ENCODE assay signal across 10 cellular contexts in genomic region chr17:21549107-21549687, GRCh38.
DNase-seq lines count a peak whose midpoint lies in the region; ATAC-seq, FAIRE-seq and TF ChIP-seq lines count a peak whose summit lies in the region.
"Had no signal": no experiment of that assay in that cellular context is flagged by ENCODE, and none has a peak within 500 bp of the region (broad histone marks: within the 10 kb centered on the region; RNA-seq: fewer than 3 reads in every experiment).

No MANE protein-coding gene starts in this region.

- no peak overlapping the region for H3K27ac ChIP-seq in HepG2 (ENCODE audit: extremely low read length, insufficient read depth, low read length)
- H3K27ac ChIP-seq in right lobe of liver: no peak overlapping the region
- H3K27ac ChIP-seq: HL-60 had no signal

- H3K4me1 ChIP-seq in HepG2 (ENCODE audit: insufficient read depth, low read length): peaks cover 29% of the 10 kb centered on the region
- no peaks in the 10 kb centered on the region for H3K4me1 ChIP-seq in right lobe of liver

- H3K4me3 Mint-ChIP-seq in activated CD4-positive, alpha-beta memory T cell treated with anti-CD3 and anti-CD28 coated beads, Interleukin-2, amount 10 ng/mL, durations not matched to agents 7 days and 5 days: peak overlapping the region; percentile 72
- H3K4me3 Mint-ChIP-seq in type B pancreatic cell: peak overlapping the region; percentile 75

- peaks cover 7% of the 10 kb centered on the region; the same call in 1 of the 2 replicates for H4K20me1 ChIP-seq in HepG2 (ENCODE audit: insufficient read depth, low read length)

- H3K9ac ChIP-seq in HepG2 (ENCODE audit: insufficient read depth, low read depth, low read length): no peak overlapping the region

- H3K9me3 ChIP-seq in HepG2 (ENCODE audit: low read length): no peaks in the 10 kb centered on the region
- H3K9me3 ChIP-seq in right lobe of liver: no peaks in the 10 kb centered on the region

- WGBS in HepG2 (ENCODE audit: low lambda C conversion rate): 76% methylated on average over 1 of the region's 1 CpG
- 82% methylated on average over 1 of the region's 1 CpG for WGBS in right lobe of liver (ENCODE audit: insufficient coverage, low coverage, low lambda C conversion rate, missing lambda C conversion rate)

- peaks cover 14% of the 10 kb centered on the region for H3K27me3 Mint-ChIP-seq in activated CD4-positive, alpha-beta memory T cell treated with anti-CD3 and anti-CD28 coated beads, Interleukin-2, amount 10 ng/mL, durations not matched to agents 7 days and 5 days
- H3K27me3 Mint-ChIP-seq in type B pancreatic cell: peaks cover 36% of the 10 kb centered on the region

- no TSS peak for BruUV-seq in HepG2 (replicated peaks; lab: Mats Ljungman, UMichigan)

- H3K9me3 Mint-ChIP-seq in activated CD4-positive, alpha-beta memory T cell treated with anti-CD3 and anti-CD28 coated beads, Interleukin-2, amount 10 ng/mL, durations not matched to agents 7 days and 5 days: no peaks in the 10 kb centered on the region
- H3K9me3 Mint-ChIP-seq in type B pancreatic cell: no peaks in the 10 kb centered on the region

- no peak for TF ChIP-seq EP300 in HepG2 (IDR thresholded peaks at IDR 0.05; ENCODE audit: low read depth in 2 of 2, low read length in 2 of 2)
- TF ChIP-seq EP300 in HepG2 (CRISPR knock-in tag; IDR thresholded peaks at IDR 0.05; ENCODE audit: borderline replicate concordance): no peak

- H3K36me3 ChIP-seq in HepG2 (replicated peaks in 1 of 2; ENCODE audit: control insufficient read depth in 1 of 2, insufficient read depth in 2 of 2, low read length in 2 of 2): peaks cover 1 to 5% of the 10 kb centered on the region in 2 experiments; a peak in 1 of 5 replicates
- H3K36me3 ChIP-seq in right lobe of liver: no peaks in the 10 kb centered on the region

- in situ Hi-C loops in HepG2 (cut with HindIII; ENCODE audit: extremely low pct_ligation_motif_present, low pct_unique_long_range_greater_than_20kb): no loop called here

- TF ChIP-seq RAD21 in HepG2 (CRISPR knock-in tag; IDR thresholded peaks at IDR 0.05): no peak

- H3K27me3 ChIP-seq in HepG2 (ENCODE audit: control insufficient read depth in 1 of 2, insufficient read depth in 2 of 2, low read length in 2 of 2): no peaks in the 10 kb centered on the region
- H3K27me3 ChIP-seq in right lobe of liver: no peaks in the 10 kb centered on the region

- intact Hi-C loops in HepG2 (cut with micrococcal nuclease; ENCODE audit: unreplicated experiment): no loop called here
- intact Hi-C loops in right lobe of liver (cut with DNase I): no loop called here

- no peak overlapping the region for H3K4me3 ChIP-seq in HepG2 (replicated peaks in 1 of 3; ENCODE audit: insufficient read depth in 1 of 3, low read depth in 2 of 3, low read length in 3 of 3)
- no peak overlapping the region for H3K4me3 ChIP-seq in right lobe of liver
- peak overlapping the region; percentile 81 for H3K4me3 ChIP-seq in fibroblast of villous mesenchyme (ENCODE audit: low read depth, low read length)

- no peak for DNase-seq in HepG2 (ENCODE audit: low spot score)
- DNase-seq in right lobe of liver: no peak
- DNase-seq in activated CD4-positive, alpha-beta memory T cell treated with anti-CD3 and anti-CD28 coated beads, Interleukin-2, amount 10 ng/mL, durations not matched to agents 7 days and 5 days: peak; percentile 27
- DNase-seq in fibroblast of villous mesenchyme (ENCODE audit: low read depth): no peak
- no peak for DNase-seq in type B pancreatic cell (ENCODE audit: extremely low spot score, unreplicated experiment)
- no peak for DNase-seq in NCI-H82 (lab: John Stamatoyannopoulos, UW)
- no peak for DNase-seq in NCI-H748 treated with DMSO at 0.1 percent for 48 hours (lab: John Stamatoyannopoulos, UW)
- DNase-seq in stimulated activated naive CD4-positive, alpha-beta T cell (lab: John Stamatoyannopoulos, UW): no peak

- no peak for TF ChIP-seq CTCF in HepG2 (CRISPR knock-in tag; IDR thresholded peaks at IDR 0.05)
- no peak for TF ChIP-seq CTCF in right lobe of liver (IDR thresholded peaks at IDR 0.05)
- no peak for TF ChIP-seq CTCF in fibroblast of villous mesenchyme (IDR thresholded peaks at IDR 0.05; ENCODE audit: insufficient read depth, low read depth, low read length)
- TF ChIP-seq CTCF in type B pancreatic cell (conservative IDR thresholded peaks at IDR 0.05): no peak

- no peak overlapping the region for H2AFZ ChIP-seq in HepG2 (ENCODE audit: low read length)

- peak overlapping the region; percentile 17 for H3K27ac Mint-ChIP-seq in activated CD4-positive, alpha-beta memory T cell treated with anti-CD3 and anti-CD28 coated beads, Interleukin-2, amount 10 ng/mL, durations not matched to agents 7 days and 5 days
- no peak overlapping the region for H3K27ac Mint-ChIP-seq in type B pancreatic cell

- FAIRE-seq in HepG2 (lab: Jason Lieb, UNC): peak; percentile 37
- FAIRE-seq: D721Med had no signal

- ATAC-seq in HepG2 (no peak), right lobe of liver (no peak)

- TF ChIP-seq POLR2A in HepG2 (IDR thresholded peaks at IDR 0.05; ENCODE audit: insufficient read depth in 1 of 2, low read depth in 2 of 2, low read length in 2 of 2) (no peak), right lobe of liver (IDR thresholded peaks at IDR 0.05) (no peak)

- H3K79me2 ChIP-seq in HepG2 (ENCODE audit: insufficient read depth, low read length): peaks cover 6% of the 10 kb centered on the region

- peaks cover 4% of the 10 kb centered on the region for H3K36me3 Mint-ChIP-seq in activated CD4-positive, alpha-beta memory T cell treated with anti-CD3 and anti-CD28 coated beads, Interleukin-2, amount 10 ng/mL, durations not matched to agents 7 days and 5 days (ENCODE audit: low read depth)
- peaks cover 19% of the 10 kb centered on the region for H3K36me3 Mint-ChIP-seq in type B pancreatic cell

- H3K4me1 Mint-ChIP-seq in activated CD4-positive, alpha-beta memory T cell treated with anti-CD3 and anti-CD28 coated beads, Interleukin-2, amount 10 ng/mL, durations not matched to agents 7 days and 5 days: peaks cover 33% of the 10 kb centered on the region
- H3K4me1 Mint-ChIP-seq in type B pancreatic cell (ENCODE audit: unreplicated experiment): peaks cover 12% of the 10 kb centered on the region

- CTCF ChIA-PET in HepG2 (lab: Yijun Ruan, JAX; ENCODE audit: low intra/inter-chr PET ratio, low total read pairs): no interaction called here
- CTCF ChIA-PET in activated CD4-positive, alpha-beta memory T cell treated with anti-CD3 and anti-CD28 coated beads, Interleukin-2, amount 10 ng/mL, durations not matched to agents 7 days and 5 days (lab: Charles Lee): interaction anchor here (0.9 to 1.4 kb wide), 3 partner anchors 36 to 93 kb away, joined by 3 to 4 read pairs (median 4); no protein-coding TSS in a partner anchor

- peak overlapping the region; percentile 32 for H3K4me2 ChIP-seq in HepG2 (ENCODE audit: low read depth, low read length)

- POLR2A ChIA-PET in HepG2 (lab: Yijun Ruan, JAX): no interaction called here
- POLR2A ChIA-PET in activated CD4-positive, alpha-beta memory T cell treated with anti-CD3 and anti-CD28 coated beads, Interleukin-2, amount 10 ng/mL, durations not matched to agents 7 days and 5 days (lab: Charles Lee): interaction anchor here (0.9 kb wide), 1 partner anchor 18 kb away, joined by 3 read pairs; no protein-coding TSS in a partner anchor

TF ChIP-seq in HepG2, 621 proteins besides CTCF, POLR2A, EP300 and RAD21:
- TF ChIP-seq E2F5 (CRISPR knock-in tag; conservative IDR thresholded peaks at IDR 0.05): no peak
- peak; percentile 71 for TF ChIP-seq ZNF263 (CRISPR knock-in tag; IDR thresholded peaks at IDR 0.05)
